In the genomic region with DNA sequence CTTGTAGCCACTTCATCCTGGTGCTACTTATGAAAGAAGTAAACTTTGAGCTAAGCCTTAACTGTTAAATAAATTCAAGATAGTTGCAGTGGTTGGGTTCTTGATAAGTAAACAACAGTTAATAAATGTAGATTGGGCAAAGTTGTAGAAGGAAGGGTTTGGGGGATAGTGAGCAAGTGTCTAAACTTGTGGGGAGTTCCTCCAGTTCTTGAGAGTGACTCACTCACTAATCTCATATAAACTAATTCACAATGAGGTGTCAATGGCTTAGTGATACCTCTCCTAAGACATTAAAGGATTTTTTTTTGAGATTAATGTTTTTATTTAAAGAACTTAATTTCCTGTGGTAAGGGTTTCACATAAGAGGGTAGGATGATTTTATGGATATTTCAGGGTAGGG, we compare ENCODE assay signal across 28 cellular contexts.
"Had no signal": no experiment of that assay in that cellular context is flagged by ENCODE, and none has a peak within 500 bp of the region (broad histone marks: within the 10 kb centered on the region; RNA-seq: fewer than 3 reads in every experiment).

No MANE protein-coding gene starts in this region.

- H3K27ac ChIP-seq: left ventricle myocardium inferior, pancreas, prostate gland, right atrium auricular region, right lobe of liver, vagina had no signal

- H3K27me3 Mint-ChIP-seq: memory B cell; stimulated activated memory B cell treated with anti-CD40 and anti-IgM and Interleukin-4, amounts not matched to agents 10 μg/mL and 1 μg/mL and 100 μg/mL, for 72 hours; stimulated activated naive CD8-positive, alpha-beta T cell treated with anti-CD3 and anti-CD28 coated beads, Interleukin-15, amount 100 ng/mL, for 72 hours had no signal

- H3K4me3 ChIP-seq: left ventricle myocardium inferior, lung, pancreas, prostate gland, right atrium auricular region, right lobe of liver, smooth muscle cell, tibial nerve, vagina had no signal

- H3K9me3 Mint-ChIP-seq: neural crest cell had no signal

- H3K4me1 Mint-ChIP-seq: immature natural killer cell; memory B cell; naive thymus-derived CD8-positive, alpha-beta T cell; neural crest cell; stimulated activated memory B cell treated with anti-CD40 and anti-IgM and Interleukin-4, amounts not matched to agents 10 μg/mL and 1 μg/mL and 100 μg/mL, for 72 hours; stimulated activated naive CD8-positive, alpha-beta T cell treated with anti-CD3 and anti-CD28 coated beads, Interleukin-15, amount 100 ng/mL, for 72 hours had no signal

- ATAC-seq: naive thymus-derived CD8-positive, alpha-beta T cell; pancreas; right lobe of liver; stimulated activated memory B cell treated with anti-CD40 and anti-IgM and Interleukin-4, amounts not matched to agents 10 μg/mL and 1 μg/mL and 100 μg/mL, for 72 hours; stimulated activated naive CD8-positive, alpha-beta T cell treated with anti-CD3 and anti-CD28 coated beads, Interleukin-15, amount 100 ng/mL, for 72 hours had no signal

- DNase-seq: hypothalamus; immature natural killer cell; kidney; left ventricle myocardium inferior; naive thymus-derived CD8-positive, alpha-beta T cell; nucleus accumbens; pancreas; posterior cingulate gyrus; right lobe of liver; stimulated activated CD4-positive, alpha-beta T cell treated with anti-CD3 and anti-CD28 coated beads, Interleukin-1b, Interleukin-23, amount 100 ng/mL, for 48 hours; stimulated activated CD4-positive, alpha-beta T cell treated with anti-CD3 and anti-CD28 coated beads, Interleukin-2, amount 100 ng/mL, for 48 hours; stimulated activated CD4-positive, alpha-beta T cell treated with anti-CD3 and anti-CD28 coated beads, Interleukin-4, amount 100 ng/mL, for 4 hours; stimulated activated CD8-positive, alpha-beta memory T cell treated with anti-CD3 and anti-CD28 coated beads, Interleukin-4, amount 100 ng/mL, for 48 hours; stimulated activated naive CD4-positive, alpha-beta T cell treated with Interleukin-2 at 50 U/mL for 16 hours; stimulated activated naive CD8-positive, alpha-beta T cell treated with anti-CD3 and anti-CD28 coated beads, Interleukin-15, amount 100 ng/mL, for 72 hours; substantia nigra had no signal

- H3K36me3 ChIP-seq: left ventricle myocardium inferior, pancreas, prostate gland, right atrium auricular region, right lobe of liver, tibial nerve, vagina had no signal

- H3K27me3 ChIP-seq: pancreas, right atrium auricular region, right lobe of liver, tibial nerve, vagina had no signal

- H3K27ac Mint-ChIP-seq: immature natural killer cell; memory B cell; naive thymus-derived CD8-positive, alpha-beta T cell; nephron; stimulated activated memory B cell treated with anti-CD40 and anti-IgM and Interleukin-4, amounts not matched to agents 10 μg/mL and 1 μg/mL and 100 μg/mL, for 72 hours; stimulated activated naive CD8-positive, alpha-beta T cell treated with anti-CD3 and anti-CD28 coated beads, Interleukin-15, amount 100 ng/mL, for 72 hours; type B pancreatic cell had no signal

- H3K36me3 Mint-ChIP-seq: immature natural killer cell; memory B cell; stimulated activated memory B cell treated with anti-CD40 and anti-IgM and Interleukin-4, amounts not matched to agents 10 μg/mL and 1 μg/mL and 100 μg/mL, for 72 hours; type B pancreatic cell had no signal

- H3K4me1 ChIP-seq: left ventricle myocardium inferior, pancreas, prostate gland, right atrium auricular region, right lobe of liver, vagina had no signal

- H3K4me2 ChIP-seq: smooth muscle cell had no signal

- FAIRE-seq: islet of Langerhans, kidney, pancreas had no signal

- H3K9me3 ChIP-seq: left ventricle myocardium inferior, pancreas, prostate gland, right atrium auricular region, right lobe of liver, tibial nerve, vagina had no signal

- H3K4me3 Mint-ChIP-seq: immature natural killer cell; memory B cell; naive thymus-derived CD8-positive, alpha-beta T cell; nephron; neural crest cell; stimulated activated memory B cell treated with anti-CD40 and anti-IgM and Interleukin-4, amounts not matched to agents 10 μg/mL and 1 μg/mL and 100 μg/mL, for 72 hours; stimulated activated naive CD8-positive, alpha-beta T cell treated with anti-CD3 and anti-CD28 coated beads, Interleukin-15, amount 100 ng/mL, for 72 hours; type B pancreatic cell had no signal
